In genomic region chr4:70903282-70903603, GRCh38 we compare ENCODE assay signal across 8 cellular contexts. TPM values are rescaled to one million over a fixed set of nuclear protein-coding genes. Genes with fewer than 3 reads are reported as not detected.
DNase-seq lines count a peak whose midpoint lies in the region; ATAC-seq, FAIRE-seq and TF ChIP-seq lines count a peak whose summit lies in the region.

No MANE protein-coding gene starts in this region.

- peaks cover 6 to 56% (median 33%) of the 10 kb centered on the region in 11 experiments; a peak in 17 of 22 replicates for H4K20me1 ChIP-seq in BLaER1 treated with 17β-estradiol and CSF1 and Interleukin-3, amounts not matched to agents 10 nM and 100 nM

- TF ChIP-seq CTCF in kidney (IDR thresholded peaks at IDR 0.05; ENCODE audit: borderline replicate concordance, extremely low read depth, insufficient read depth) = no peak
- TF ChIP-seq CTCF in thoracic aorta (IDR thresholded peaks at IDR 0.05) = no peak

- H3K36me3 ChIP-seq in BLaER1 treated with 17β-estradiol and CSF1 and Interleukin-3, amounts not matched to agents 10 nM and 100 nM = peaks cover 18 to 32% (median 28%) of the 10 kb centered on the region in 11 experiments
- H3K36me3 ChIP-seq in HUES48 (ENCODE audit: control insufficient read depth, insufficient read depth, low read length) (peaks cover 19% of the 10 kb centered on the region), kidney (ENCODE audit: control insufficient read depth in 1 of 2, insufficient read depth in 2 of 2, low read length in 2 of 2) (peaks cover 0 to 3% of the 10 kb centered on the region in 2 donors), thoracic aorta (no peaks in the 10 kb centered on the region)

- no peak for FAIRE-seq in kidney (lab: Jason Lieb, UNC)

- H3K4me2 ChIP-seq in BLaER1 treated with 17β-estradiol and CSF1 and Interleukin-3, amounts not matched to agents 10 nM and 100 nM = peak overlapping the region; percentile 81 to 98 (median 89)

- no peaks in the 10 kb centered on the region for H3K27me3 ChIP-seq in BLaER1 treated with 17β-estradiol and CSF1 and Interleukin-3, amounts not matched to agents 10 nM and 100 nM
- H3K27me3 ChIP-seq in HUES48 (ENCODE audit: control insufficient read depth, insufficient read depth, low read length) = no peaks in the 10 kb centered on the region
- H3K27me3 ChIP-seq in thoracic aorta (replicated peaks; ENCODE audit: insufficient read depth) = no peaks in the 10 kb centered on the region

- peak overlapping the region in 10 of 11 experiments; percentile 77 to 86 (median 78); a peak in 20 of 22 replicates for H3K27ac ChIP-seq in BLaER1 treated with 17β-estradiol and CSF1 and Interleukin-3, amounts not matched to agents 10 nM and 100 nM
- H3K27ac ChIP-seq in HUES48 (ENCODE audit: low read depth, low read length) (peak overlapping the region; percentile 60), kidney (ENCODE audit: low read depth in 2 of 2, low read length in 2 of 2) (peak overlapping the region in 1 of 2 donors; percentile 86), thoracic aorta (peak overlapping the region in 1 of 2 donors; percentile 70)

- intact Hi-C loops in kidney (cut with DNase I) = no loop called here

- H3K9me3 ChIP-seq in BLaER1 treated with 17β-estradiol and CSF1 and Interleukin-3, amounts not matched to agents 10 nM and 100 nM (replicated peaks in 1 of 11) = no peaks in the 10 kb centered on the region; a peak in 2 of 22 replicates
- H3K9me3 ChIP-seq in HUES48 (ENCODE audit: control insufficient read depth, insufficient read depth, low read length) (no peaks in the 10 kb centered on the region), kidney (ENCODE audit: control insufficient read depth in 1 of 2, low read length in 2 of 2) (no peaks in the 10 kb centered on the region), thoracic aorta (no peaks in the 10 kb centered on the region)

- peak overlapping the region; percentile 80 to 93 (median 89) for H3K4me3 ChIP-seq in BLaER1 treated with 17β-estradiol and CSF1 and Interleukin-3, amounts not matched to agents 10 nM and 100 nM
- peak overlapping the region; percentile 92 for H3K4me3 ChIP-seq in HUES48 (ENCODE audit: low read depth, low read length)
- peak overlapping the region; percentile 79 to 95 for H3K4me3 ChIP-seq in kidney (ENCODE audit: low read length in 2 of 2)
- H3K4me3 ChIP-seq in thoracic aorta = peak overlapping the region; percentile 79

- ATAC-seq in thoracic aorta (ENCODE audit: insufficient number of reproducible peaks, low FRiP score, low read depth) = no peak
- ATAC-seq in GM18861 (IDR thresholded peaks at IDR 0.05; ENCODE audit: unreplicated experiment) = no peak
- ATAC-seq in GM18519 (IDR thresholded peaks at IDR 0.05; ENCODE audit: low FRiP score, unreplicated experiment) = no peak

- peak overlapping the region; percentile 81 to 89 (median 86) for H3K9ac ChIP-seq in BLaER1 treated with 17β-estradiol and CSF1 and Interleukin-3, amounts not matched to agents 10 nM and 100 nM
- no peak overlapping the region; the same call in 1 of the 2 replicates for H3K9ac ChIP-seq in HUES48 (ENCODE audit: low read depth, low read length)
- peak overlapping the region; percentile 92 to 99 for H3K9ac ChIP-seq in kidney (ENCODE audit: low read length in 2 of 2)

- DNase-seq in amniotic epithelial cell (ENCODE audit: low read depth) = peak; percentile 24
- no peak for DNase-seq in kidney
- no peak for DNase-seq in thoracic aorta (ENCODE audit: low spot score)
- no peak for DNase-seq in NCI-H1694 treated with DMSO at 0.1 percent for 48 hours (lab: John Stamatoyannopoulos, UW)

- H3K4me1 ChIP-seq in BLaER1 treated with 17β-estradiol and CSF1 and Interleukin-3, amounts not matched to agents 10 nM and 100 nM = peaks cover 19 to 46% (median 28%) of the 10 kb centered on the region in 10 experiments
- H3K4me1 ChIP-seq in HUES48 (ENCODE audit: control insufficient read depth, insufficient read depth, low read length) (peaks cover 11% of the 10 kb centered on the region), kidney (ENCODE audit: control insufficient read depth in 1 of 2, insufficient read depth in 1 of 2, low read depth in 1 of 2, low read length in 2 of 2) (peaks cover 0 to 5% of the 10 kb centered on the region in 2 donors), thoracic aorta (ENCODE audit: control insufficient read depth in 1 of 2, low read depth in 2 of 2) (peaks cover 0 to 3% of the 10 kb centered on the region in 2 donors)

RNA-seq across cellular contexts. Expression of gene MOB1B, which starts 1.1 kb away (rescaled TPM):
- 34.2 TPM for total RNA-seq in kidney
- polyA plus RNA-seq in kidney (ENCODE audit: insufficient read depth, low read depth, low replicate concordance) = 13.9 TPM
- 10 to 100 TPM; 17.7 to 26.0 TPM for total RNA-seq in thoracic aorta
